1 cellular context compared by ENCODE assay signal in the genomic region with DNA sequence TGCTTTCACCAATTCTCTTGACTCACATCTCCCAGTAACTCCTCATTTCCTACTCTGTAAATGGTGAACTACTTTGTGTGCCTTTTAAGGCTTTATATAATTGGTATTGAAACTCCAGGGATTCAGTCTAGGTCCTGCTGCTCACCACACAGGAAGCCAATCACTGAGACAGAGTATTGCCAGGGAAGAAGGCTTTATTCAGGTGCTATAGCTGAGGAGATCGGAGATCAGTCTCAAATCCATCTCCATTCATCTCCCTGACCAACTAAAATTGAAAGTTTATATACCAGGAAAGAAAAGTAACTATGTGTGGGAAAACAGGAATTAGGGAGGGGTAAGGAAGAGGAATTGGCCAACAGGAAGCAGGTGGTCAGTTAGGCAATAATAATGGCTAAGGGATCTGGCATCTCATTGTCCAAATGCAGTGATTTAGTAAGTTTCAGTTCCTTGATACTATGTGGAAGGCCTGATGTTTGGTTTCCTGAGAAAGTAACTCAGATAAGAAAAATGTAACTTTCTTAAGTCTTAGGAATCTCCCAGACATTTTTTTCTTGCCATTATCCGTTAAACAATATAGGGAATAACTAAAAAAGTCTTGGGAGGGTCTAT.
TF ChIP-seq lines count a peak whose summit lies in the region.

No MANE protein-coding gene starts in this region.

TF ChIP-seq in K562, 482 proteins besides CTCF, POLR2A, EP300 and RAD21 (continued from another document):
- TF ChIP-seq AFF1 (IDR thresholded peaks at IDR 0.05; ENCODE audit: low read depth in 1 of 2, partially characterized antibody in 2 of 2): no peak
